8 cellular contexts compared by ENCODE assay signal in the genomic region with DNA sequence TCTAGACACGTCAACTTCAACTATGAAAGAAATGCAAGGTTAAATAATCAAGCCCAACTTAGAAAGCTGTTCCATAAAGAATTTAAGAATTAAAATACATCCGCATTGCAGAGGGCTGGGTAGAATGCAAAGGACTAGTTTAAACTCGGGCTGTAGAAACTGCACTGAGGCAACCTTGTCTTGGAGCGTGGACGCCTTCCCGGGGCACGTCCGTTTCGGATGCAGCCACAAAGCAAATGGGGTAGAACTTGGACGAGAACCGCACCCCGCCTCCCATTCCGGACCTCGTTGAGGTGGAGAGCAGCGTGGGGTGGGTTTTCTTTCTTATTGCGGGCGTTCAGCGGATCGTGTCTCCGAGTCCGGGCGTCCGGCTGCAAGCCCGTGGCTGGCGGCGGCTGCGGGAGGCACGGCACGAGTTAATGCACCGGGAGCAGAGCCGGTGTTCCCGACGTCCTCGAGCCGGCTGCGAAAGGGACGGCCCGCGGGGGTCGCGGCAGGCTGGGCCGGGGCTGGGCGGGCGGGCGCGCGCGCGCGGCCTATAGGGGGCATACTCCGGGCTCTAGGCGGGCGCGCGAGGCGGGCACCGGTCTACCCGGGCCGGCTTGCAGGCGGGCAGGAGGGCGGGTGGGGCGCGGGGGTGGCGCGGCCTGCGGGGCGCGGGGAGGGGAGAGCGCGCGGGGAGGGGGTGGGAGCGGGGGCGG. TPM values are rescaled to one million over a fixed set of nuclear protein-coding genes. Genes with fewer than 3 reads are reported as not detected.
DNase-seq lines count a peak whose midpoint lies in the region; ATAC-seq, FAIRE-seq and TF ChIP-seq lines count a peak whose summit lies in the region.

No MANE protein-coding gene starts in this region.

- POLR2A ChIA-PET in A549 (lab: Yijun Ruan, JAX) = interaction anchor here (1.0 kb wide), 1 partner anchor 141 kb away, joined by 3 read pairs; no protein-coding TSS in a partner anchor

- H3K27me3 ChIP-seq in HL-60 (ENCODE audit: insufficient read depth, poor library complexity, severe bottlenecking) = no peaks in the 10 kb centered on the region
- H3K27me3 ChIP-seq in gastrocnemius medialis = no peaks in the 10 kb centered on the region

- peak; percentile 29 for TF ChIP-seq CTCF in A549 (IDR thresholded peaks at IDR 0.05)
- TF ChIP-seq CTCF in HL-60 (IDR thresholded peaks at IDR 0.05; ENCODE audit: insufficient read depth, low read length) = no peak
- no peak for TF ChIP-seq CTCF in astrocyte of the cerebellum (IDR thresholded peaks at IDR 0.05; ENCODE audit: low read depth, low read length, missing control alignments)
- TF ChIP-seq CTCF in gastrocnemius medialis (IDR thresholded peaks at IDR 0.05 in 4 of 5, conservative IDR thresholded peaks at IDR 0.05 in 1 of 5) = peak; percentile 18 to 68 (median 48)

- DNase-seq in A549 (ENCODE audit: low read depth in 1 of 2, low spot score in 1 of 2) (peak; percentile 51 to 54), HL-60 (ENCODE audit: low read depth in 1 of 2, low spot score in 1 of 2) (peak in 1 of 2 experiments; percentile 57), T-helper 1 cell (peak in 4 of 5 donors; percentile 12 to 58 (median 47)), astrocyte of the cerebellum (ENCODE audit: low read depth) (no peak), gastrocnemius medialis (peak; percentile 28 to 58)

- in situ Hi-C loops in astrocyte of the cerebellum (cut with HindIII; ENCODE audit: low sequenced_read_pairs) (no loop called here), gastrocnemius medialis (cut with MboI; ENCODE audit: low sequenced_read_pairs in 4 of 4) (loop anchor here in 3 of 4 donors (10.0 to 25.0 kb wide), 2 partner anchors 363 to 1036 kb away; no protein-coding TSS in a partner anchor)

- H3K4me2 ChIP-seq in A549 = peak overlapping the region; percentile 93

- peaks cover 9% of the 10 kb centered on the region; the same call in 2 of the 3 replicates for H3K4me1 ChIP-seq in A549
- peaks cover 25 to 45% of the 10 kb centered on the region in 2 donors for H3K4me1 ChIP-seq in gastrocnemius medialis

- H3K4me3 ChIP-seq in A549 (peak overlapping the region; percentile 89), HL-60 (replicated peaks; ENCODE audit: insufficient read depth, low read length) (peak overlapping the region; percentile 75), astrocyte of the cerebellum (ENCODE audit: low read depth, low read length) (peak overlapping the region; percentile 49), iPS-11a (ENCODE audit: low read depth, low read length) (peak overlapping the region; percentile 97), gastrocnemius medialis (peak overlapping the region; percentile 64 to 81 (median 77))

- ATAC-seq in A549 (peak in 1 of 2 experiments; percentile 44; a peak in 3 of 6 replicates), GM18511 (IDR thresholded peaks at IDR 0.05; ENCODE audit: unreplicated experiment) (peak; percentile 7), gastrocnemius medialis (peak; percentile 10 to 13), HG03378 (IDR thresholded peaks at IDR 0.05; ENCODE audit: unreplicated experiment) (no peak)

- H3K9me3 ChIP-seq in A549 = no peaks in the 10 kb centered on the region
- H3K9me3 ChIP-seq in gastrocnemius medialis = no peaks in the 10 kb centered on the region

- H3K27ac ChIP-seq in A549 = peak overlapping the region; percentile 99 to 100
- peak overlapping the region; percentile 97 for H3K27ac ChIP-seq in HL-60 (replicated peaks)
- peak overlapping the region; percentile 90 to 98 (median 97) for H3K27ac ChIP-seq in gastrocnemius medialis

- H3K36me3 ChIP-seq in gastrocnemius medialis = no peaks in the 10 kb centered on the region

- TF ChIP-seq EP300 in A549 (IDR thresholded peaks at IDR 0.05) = no peak

- CTCF ChIA-PET in A549 (lab: Yijun Ruan, JAX) = interaction anchor here (0.6 kb wide), 1 partner anchor 615 kb away, joined by 3 read pairs; no protein-coding TSS in a partner anchor

- WGBS in A549 (ENCODE audit: missing lambda C conversion rate) = 1% methylated on average over 9 of the region's 73 CpGs

- intact Hi-C loops in gastrocnemius medialis (cut with DNase I; ENCODE audit: low total_unique reads) = loop anchor here (5.0 to 10.0 kb wide), 6 partner anchors 184 to 703 kb away; no protein-coding TSS in a partner anchor

- FAIRE-seq in A549 (lab: Jason Lieb, UNC) = no peak

- no peak; a peak in 1 of 5 replicates for TF ChIP-seq RAD21 in A549 (conservative IDR thresholded peaks at IDR 0.05 in 1 of 2, IDR thresholded peaks at IDR 0.05 in 1 of 2)

- TF ChIP-seq POLR2A in A549 (IDR thresholded peaks at IDR 0.05; ENCODE audit: low read length) (peak; percentile 11; the same call in 1 of the 2 replicates), gastrocnemius medialis (IDR thresholded peaks at IDR 0.05) (peak; percentile 34 to 37)

TF ChIP-seq in A549, 52 proteins besides CTCF, POLR2A, EP300 and RAD21:
- TF ChIP-seq FOSB (CRISPR knock-in tag; IDR thresholded peaks at IDR 0.05) (no peak), SMC3 (IDR thresholded peaks at IDR 0.05) (peak; percentile 18; the same call in 2 of the 3 replicates)

RNA-seq across cellular contexts. Expression of gene JARID2, which starts 2.0 kb away (rescaled TPM):
- polyA plus RNA-seq in A549 (2011; rRNA removed) (8.3 and 10.0 TPM in 2 replicates), A549 (2017; fragmentation: RNase III; extraction: RNeasy Plus Mini Kit Qiagen cat#74134 plus additional on column Dnase treatment) (6.7 to 7.8 TPM (median 7.3 TPM) in 3 replicates)
- 4.1 and 4.4 TPM in 2 replicates for polyA plus RNA-seq in A549 (2012; cell fraction: cytosol; rRNA removed)
- polyA plus RNA-seq in A549 (2012; cell fraction: nucleus; rRNA removed) = 5.8 and 6.1 TPM in 2 replicates
- polyA minus RNA-seq in A549 (2011; rRNA and poly(A)+ RNA removed) = 11.8 and 13.0 TPM in 2 replicates
- 10 to 100 TPM; 11.6 to 22.5 (median 16.4) TPM for total RNA-seq in gastrocnemius medialis

Comparison
In these comparisons a context has a peak if more than half of its experiments do, and no peak if none do; other contexts are left out.
1. CTCF ChIP-seq: peak in A549 (single experiment) and gastrocnemius medialis (5 of 5); none in HL-60 (single experiment) and astrocyte of the cerebellum (single experiment).
2. Peak in every context shown above with its lines, with median percentiles within 50 percentile points of each other: H3K27ac ChIP-seq and H3K4me3 ChIP-seq.